19 cellular contexts compared by ENCODE assay signal in the genomic region with DNA sequence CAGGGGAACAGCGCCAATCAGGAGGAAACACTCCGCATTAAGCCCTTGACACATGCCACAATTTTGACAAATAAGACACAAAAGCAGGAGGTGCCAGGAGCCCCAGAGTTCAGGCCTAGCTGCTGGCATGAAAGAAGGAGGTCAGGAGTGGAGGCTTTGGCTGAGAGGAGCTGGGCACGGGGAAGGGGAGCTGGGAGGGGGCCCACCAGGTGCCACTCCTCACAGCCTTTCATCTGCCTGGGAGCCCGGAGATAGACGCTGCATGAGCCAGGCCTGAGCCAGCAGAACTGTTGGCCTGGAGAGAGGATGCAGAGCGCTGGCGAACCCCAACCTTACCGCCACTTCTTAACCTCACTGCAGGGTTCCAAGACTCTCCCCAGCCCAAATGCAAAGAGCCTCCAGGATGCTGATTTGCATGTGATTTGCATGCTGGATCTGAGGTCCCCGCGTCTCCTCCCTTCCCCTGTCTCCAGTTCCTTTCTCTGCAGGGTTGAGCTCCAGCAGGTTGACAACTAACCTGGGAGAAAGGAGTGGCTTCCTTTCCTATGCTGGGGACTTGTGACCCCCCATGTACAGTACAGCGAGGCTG.
"Had no signal": no experiment of that assay in that cellular context is flagged by ENCODE, and none has a peak within 500 bp of the region (broad histone marks: within the 10 kb centered on the region; RNA-seq: fewer than 3 reads in every experiment).

No MANE protein-coding gene starts in this region.

- H3K9me3 ChIP-seq: breast epithelium, esophagus squamous epithelium, spleen, vagina had no signal

- H3K36me3 ChIP-seq: breast epithelium, esophagus squamous epithelium, spleen, tibial nerve, vagina had no signal

- H3K27ac ChIP-seq: breast epithelium, esophagus squamous epithelium, spleen, tibial nerve, vagina had no signal

- H3K27me3 ChIP-seq: vagina had no signal

- H3K36me3 Mint-ChIP-seq: activated naive CD8-positive, alpha-beta T cell treated with anti-CD3 and anti-CD28 coated beads for 36 hours; immature natural killer cell; stimulated activated memory B cell treated with anti-CD40 and anti-IgM and Interleukin-4, amounts not matched to agents 10 μg/mL and 1 μg/mL and 100 μg/mL, for 72 hours had no signal

- H3K4me3 ChIP-seq: breast epithelium, esophagus squamous epithelium, spleen, tibial nerve, vagina had no signal

- H3K27ac Mint-ChIP-seq: activated naive CD8-positive, alpha-beta T cell treated with anti-CD3 and anti-CD28 coated beads for 36 hours; activated T-helper 2 cell treated with anti-CD3 and anti-CD28 coated beads, Interferon-gamma antibody, Interleukin-2, Interleukin-4, amounts not matched to agents 10 μg/mL and 5 μg/mL and 100 μg/mL, durations not matched to agents 14 hours and 24 hours and 36 hours; immature natural killer cell; naive B cell; progenitor cell of endocrine pancreas; stimulated activated memory B cell treated with anti-CD40 and anti-IgM and Interleukin-4, amounts not matched to agents 10 μg/mL and 1 μg/mL and 100 μg/mL, for 72 hours had no signal

- H3K9me3 Mint-ChIP-seq: activated naive CD8-positive, alpha-beta T cell treated with anti-CD3 and anti-CD28 coated beads for 36 hours; activated T-helper 2 cell treated with anti-CD3 and anti-CD28 coated beads, Interferon-gamma antibody, Interleukin-2, Interleukin-4, amounts not matched to agents 10 μg/mL and 5 μg/mL and 100 μg/mL, durations not matched to agents 14 hours and 24 hours and 36 hours; immature natural killer cell; stimulated activated memory B cell treated with anti-CD40 and anti-IgM and Interleukin-4, amounts not matched to agents 10 μg/mL and 1 μg/mL and 100 μg/mL, for 72 hours had no signal

- H3K4me1 ChIP-seq: breast epithelium, spleen had no signal

- ATAC-seq: left cardiac atrium; sciatic nerve; stimulated activated memory B cell treated with anti-CD40 and anti-IgM and Interleukin-4, amounts not matched to agents 10 μg/mL and 1 μg/mL and 100 μg/mL, for 72 hours had no signal

- DNase-seq: activated CD4-positive, alpha-beta T cell treated with anti-CD3 and anti-CD28 coated beads, Interleukin-2, amount 50 U/mL, for 1 hour; activated CD4-positive, CD25-positive, alpha-beta regulatory T cell; activated naive CD8-positive, alpha-beta T cell treated with anti-CD3 and anti-CD28 coated beads for 36 hours; activated T-cell treated with anti-CD3 and anti-CD28 coated beads for 4 hours; esophagus squamous epithelium; foreskin fibroblast; glutamatergic neuron; immature natural killer cell; left cardiac atrium; naive B cell; spleen; stimulated activated CD4-positive, alpha-beta T cell treated with anti-CD3 and anti-CD28 coated beads, Interleukin-1b, Interleukin-23, amount 100 ng/mL, for 48 hours had no signal
